ENCODE assay signal across 37 cellular contexts in genomic region chr6:44188819-44189218, GRCh38. TPM values are rescaled to one million over a fixed set of nuclear protein-coding genes. Genes with fewer than 3 reads are reported as not detected.
"Had no signal": no experiment of that assay in that cellular context is flagged by ENCODE, and none has a peak within 500 bp of the region (broad histone marks: within the 10 kb centered on the region; RNA-seq: fewer than 3 reads in every experiment).

No MANE protein-coding gene starts in this region.

- H3K27me3 ChIP-seq: MG63 had no signal

- H3K4me3 ChIP-seq: MG63 had no signal

- H3K36me3 ChIP-seq: MG63 had no signal

- H3K9me3 ChIP-seq: MG63 had no signal

- DNase-seq: Karpas-422, Kasumi-1, MG63, MM.1S, MV-4-11, NCI-H1048, NCI-H1092, NCI-H1092 treated with DMSO at 0.1 percent for 48 hours, NCI-H1105, NCI-H1105 treated with DMSO at 0.1 percent for 48 hours, NCI-H1417, NCI-H1417 treated with DMSO at 0.1 percent for 48 hours, NCI-H1436, NCI-H1436 treated with DMSO at 0.1 percent for 48 hours, NCI-H146, NCI-H1694, NCI-H1694 treated with DMSO at 0.1 percent for 48 hours, NCI-H187, NCI-H187 treated with DMSO at 0.1 percent for 48 hours, NCI-H1930, NCI-H2029, NCI-H2029 treated with DMSO at 0.1 percent for 48 hours, NCI-H2081, NCI-H2081 treated with DMSO at 0.1 percent for 48 hours, NCI-H2107, NCI-H2171, NCI-H2171 treated with DMSO at 0.1 percent for 48 hours, NCI-H2227 treated with DMSO at 0.1 percent for 48 hours, NCI-H226, NCI-H345, NCI-H446, NCI-H446 treated with DMSO at 0.1 percent for 48 hours, NCI-H510A, NCI-H510A treated with DMSO at 0.1 percent for 48 hours had no signal

RNA-seq across cellular contexts. Expression of gene MYMX, which starts 27.9 kb away (rescaled TPM):
- total RNA-seq: M059J, MCF 10A, NCI-H460 had no signal

RNA-seq across cellular contexts. Expression of gene CAPN11, which starts 30.2 kb away (rescaled TPM):
- total RNA-seq: M059J, MCF 10A, NCI-H460 had no signal
